8 cellular contexts compared by ENCODE assay signal in the genomic region with DNA sequence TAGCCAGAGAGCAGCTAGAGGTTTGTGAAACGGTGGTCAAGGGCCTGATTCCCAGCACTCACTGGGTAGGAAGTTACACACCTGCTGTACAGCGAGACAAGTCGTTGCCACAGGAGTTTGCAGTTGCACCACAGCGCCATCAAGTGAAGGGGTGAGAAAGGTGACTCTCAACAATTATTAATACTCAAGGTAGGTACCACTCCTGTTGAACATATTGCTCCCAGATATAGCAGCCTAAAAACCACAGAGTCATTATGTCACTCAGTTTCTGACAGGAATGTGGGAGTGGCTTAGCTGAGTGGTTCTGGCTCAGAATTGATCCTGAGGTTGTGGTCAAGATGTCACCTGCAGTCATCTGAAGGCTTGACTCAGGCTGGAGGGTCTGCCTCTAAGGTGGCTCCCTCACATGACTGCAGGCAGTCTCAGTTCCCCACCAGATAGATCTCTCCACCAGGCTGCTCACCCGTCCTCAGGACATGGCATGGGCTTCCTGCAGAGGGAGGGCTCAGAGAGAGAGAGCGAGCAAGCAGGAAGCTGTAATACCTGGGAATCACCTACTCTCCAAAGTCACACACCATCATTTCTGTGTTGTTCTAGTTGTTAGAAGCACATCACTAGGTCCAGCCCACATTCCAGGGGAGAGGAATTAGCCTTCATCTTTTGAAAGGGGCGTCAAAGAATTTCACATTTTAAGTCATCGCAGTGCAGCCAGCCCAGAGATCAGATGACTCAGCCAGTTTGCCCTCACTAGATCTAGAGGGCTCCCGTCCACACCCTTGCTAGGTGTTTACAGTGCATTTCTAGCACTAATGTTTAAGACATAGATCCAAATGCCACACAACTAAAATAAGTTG. TPM values are rescaled to one million over a fixed set of nuclear protein-coding genes. Genes with fewer than 3 reads are reported as not detected.
DNase-seq lines count a peak whose midpoint lies in the region; ATAC-seq and TF ChIP-seq lines count a peak whose summit lies in the region.

No MANE protein-coding gene starts in this region.

- peaks cover 3% of the 10 kb centered on the region for H3K27me3 Mint-ChIP-seq in stimulated activated naive CD8-positive, alpha-beta T cell treated with anti-CD3 and anti-CD28 coated beads, Interleukin-15, amount 100 ng/mL, for 72 hours

- peak; percentile 94 for DNase-seq in SW480 (ENCODE audit: low spot score)
- no peak for DNase-seq in epithelial cell of proximal tubule (ENCODE audit: low read depth)
- peak; percentile 29 to 47 for DNase-seq in stimulated activated naive CD8-positive, alpha-beta T cell treated with anti-CD3 and anti-CD28 coated beads, Interleukin-15, amount 100 ng/mL, for 72 hours
- no peak for DNase-seq in GM03348 (ENCODE audit: low spot score)
- no peak for DNase-seq in DMS153 (lab: John Stamatoyannopoulos, UW)
- no peak for DNase-seq in globus pallidus (ENCODE audit: low spot score)

- no peak overlapping the region for H3K4me3 ChIP-seq in epithelial cell of proximal tubule (ENCODE audit: low read depth, low read length)

- H3K9me3 Mint-ChIP-seq in stimulated activated naive CD8-positive, alpha-beta T cell treated with anti-CD3 and anti-CD28 coated beads, Interleukin-15, amount 100 ng/mL, for 72 hours = no peaks in the 10 kb centered on the region

- TF ChIP-seq CTCF in GM12873 (IDR thresholded peaks at IDR 0.05; ENCODE audit: insufficient read depth, low read depth, low read length, missing control alignments) (peak; percentile 39), epithelial cell of proximal tubule (conservative IDR thresholded peaks at IDR 0.05; ENCODE audit: low read depth, low read length) (peak; percentile 62)

- H3K4me1 Mint-ChIP-seq in stimulated activated naive CD8-positive, alpha-beta T cell treated with anti-CD3 and anti-CD28 coated beads, Interleukin-15, amount 100 ng/mL, for 72 hours = peaks cover 8% of the 10 kb centered on the region

- no peak overlapping the region for H3K27ac Mint-ChIP-seq in stimulated activated naive CD8-positive, alpha-beta T cell treated with anti-CD3 and anti-CD28 coated beads, Interleukin-15, amount 100 ng/mL, for 72 hours

- ATAC-seq in HG02981 (IDR thresholded peaks at IDR 0.05; ENCODE audit: unreplicated experiment) = peak; percentile 51
- peak; percentile 72 for ATAC-seq in stimulated activated naive CD8-positive, alpha-beta T cell treated with anti-CD3 and anti-CD28 coated beads, Interleukin-15, amount 100 ng/mL, for 72 hours

- peak overlapping the region in 1 of 2 donors; percentile 37 for H3K4me3 Mint-ChIP-seq in stimulated activated naive CD8-positive, alpha-beta T cell treated with anti-CD3 and anti-CD28 coated beads, Interleukin-15, amount 100 ng/mL, for 72 hours

RNA-seq across cellular contexts. Expression of a gene that starts 17.0 kb away (rescaled TPM):
- total RNA-seq in epithelial cell of proximal tubule = 21.1 and 30.7 TPM in 2 replicates

RNA-seq across cellular contexts. Expression of a gene that starts 51.9 kb away (rescaled TPM):
- total RNA-seq in epithelial cell of proximal tubule = 23.0 and 25.0 TPM in 2 replicates

Comparison
In these comparisons a context has a peak if more than half of its experiments do, and no peak if none do; other contexts are left out.
1. DNase-seq: peak in SW480 (single experiment) and stimulated activated naive CD8-positive, alpha-beta T cell treated with anti-CD3 and anti-CD28 coated beads, Interleukin-15, amount 100 ng/mL, for 72 hours (2 of 2); none in epithelial cell of proximal tubule (single experiment), GM03348 (single experiment), DMS153 (single experiment) and globus pallidus (single experiment).